Comparison of ENCODE assay signal across 9 cellular contexts in genomic region chr6:129748212-129748900, GRCh38. TPM values are rescaled to one million over a fixed set of nuclear protein-coding genes. Genes with fewer than 3 reads are reported as not detected.
DNase-seq lines count a peak whose midpoint lies in the region; ATAC-seq, FAIRE-seq and TF ChIP-seq lines count a peak whose summit lies in the region.
"Had no signal": no experiment of that assay in that cellular context is flagged by ENCODE, and none has a peak within 500 bp of the region (broad histone marks: within the 10 kb centered on the region; RNA-seq: fewer than 3 reads in every experiment).

No MANE protein-coding gene starts in this region.

- peak overlapping the region; percentile 64 for H3K27ac ChIP-seq in RWPE1
- peak overlapping the region in 1 of 2 donors; percentile 57 for H3K27ac ChIP-seq in liver (ENCODE audit: low read depth in 1 of 2, low read length in 2 of 2)
- H3K27ac ChIP-seq in ascending aorta, result no peak overlapping the region

- peak overlapping the region; percentile 75 for H3K4me3 Mint-ChIP-seq in activated naive CD8-positive, alpha-beta T cell
- peak overlapping the region; percentile 40 for H3K4me3 Mint-ChIP-seq in stimulated activated effector memory CD8-positive, alpha-beta T cell treated with anti-CD3 and anti-CD28 coated beads, Interleukin-12 subunit alpha, Interleukin-12 subunit beta, amount 100 ng/mL, for 72 hours

- peak; percentile 34 for FAIRE-seq in A204.1 (lab: Jason Lieb, UNC)
- FAIRE-seq: G401.6 had no signal

- H3K9ac ChIP-seq in liver (ENCODE audit: low read depth in 1 of 2, low read length in 2 of 2), result peak overlapping the region in 1 of 2 donors; percentile 17

- peak; percentile 37 for TF ChIP-seq CTCF in RWPE1 (conservative IDR thresholded peaks at IDR 0.05; ENCODE audit: low read depth)
- peak; percentile 27 for TF ChIP-seq CTCF in liver (IDR thresholded peaks at IDR 0.05; ENCODE audit: low read depth, low read length, missing input control)
- TF ChIP-seq CTCF in ascending aorta (IDR thresholded peaks at IDR 0.05), result no peak

- POLR2A ChIA-PET in RWPE1 (lab: Yijun Ruan, JAX; ENCODE audit: low non-redundant PET), result interaction anchor here (0.6 kb wide), 1 partner anchor 15 kb away, joined by 3 read pairs; no protein-coding TSS in a partner anchor

- H3K4me1 Mint-ChIP-seq in activated naive CD8-positive, alpha-beta T cell (ENCODE audit: low read depth), result peaks cover 66% of the 10 kb centered on the region
- H3K4me1 Mint-ChIP-seq in stimulated activated effector memory CD8-positive, alpha-beta T cell treated with anti-CD3 and anti-CD28 coated beads, Interleukin-12 subunit alpha, Interleukin-12 subunit beta, amount 100 ng/mL, for 72 hours, result peaks cover 39% of the 10 kb centered on the region

- no peaks in the 10 kb centered on the region for H3K27me3 ChIP-seq in liver (ENCODE audit: control insufficient read depth in 4 of 4, insufficient read depth in 4 of 4, low read length in 3 of 4)
- H3K27me3 ChIP-seq in ascending aorta, result no peaks in the 10 kb centered on the region

- ATAC-seq in GM18909 (IDR thresholded peaks at IDR 0.05; ENCODE audit: poor library complexity, unreplicated experiment) (peak; percentile 91), HG03066 (IDR thresholded peaks at IDR 0.05; ENCODE audit: low read depth, unreplicated experiment) (peak; percentile 80)
- peak; percentile 97 for ATAC-seq in stimulated activated effector memory CD8-positive, alpha-beta T cell treated with anti-CD3 and anti-CD28 coated beads, Interleukin-12 subunit alpha, Interleukin-12 subunit beta, amount 100 ng/mL, for 72 hours

- H3K27me3 Mint-ChIP-seq in activated naive CD8-positive, alpha-beta T cell, result no peaks in the 10 kb centered on the region

- H3K36me3 ChIP-seq in liver (ENCODE audit: control insufficient read depth in 4 of 4, insufficient read depth in 3 of 4, low read depth in 1 of 4, low read length in 3 of 4) (no peaks in the 10 kb centered on the region), ascending aorta (no peaks in the 10 kb centered on the region)

- H3K9me3 ChIP-seq in liver (ENCODE audit: control insufficient read depth in 4 of 4, low read length in 3 of 4) (no peaks in the 10 kb centered on the region), ascending aorta (no peaks in the 10 kb centered on the region)

- peak; percentile 77 for DNase-seq in RWPE1 (ENCODE audit: low spot score)
- DNase-seq in stimulated activated effector memory CD8-positive, alpha-beta T cell treated with anti-CD3 and anti-CD28 coated beads, Interleukin-12 subunit alpha, Interleukin-12 subunit beta, amount 100 ng/mL, for 72 hours (ENCODE audit: low spot score in 2 of 2), result peak; percentile 24 to 79
- DNase-seq in ascending aorta (ENCODE audit: low spot score in 2 of 2), result no peak

- H3K9me3 Mint-ChIP-seq in activated naive CD8-positive, alpha-beta T cell (ENCODE audit: low read depth), result no peaks in the 10 kb centered on the region
- no peaks in the 10 kb centered on the region for H3K9me3 Mint-ChIP-seq in stimulated activated effector memory CD8-positive, alpha-beta T cell treated with anti-CD3 and anti-CD28 coated beads, Interleukin-12 subunit alpha, Interleukin-12 subunit beta, amount 100 ng/mL, for 72 hours

- H3K27ac Mint-ChIP-seq in activated naive CD8-positive, alpha-beta T cell, result peak overlapping the region; percentile 98
- peak overlapping the region; percentile 72 for H3K27ac Mint-ChIP-seq in stimulated activated effector memory CD8-positive, alpha-beta T cell treated with anti-CD3 and anti-CD28 coated beads, Interleukin-12 subunit alpha, Interleukin-12 subunit beta, amount 100 ng/mL, for 72 hours

- no peaks in the 10 kb centered on the region for H3K36me3 Mint-ChIP-seq in activated naive CD8-positive, alpha-beta T cell
- H3K36me3 Mint-ChIP-seq in stimulated activated effector memory CD8-positive, alpha-beta T cell treated with anti-CD3 and anti-CD28 coated beads, Interleukin-12 subunit alpha, Interleukin-12 subunit beta, amount 100 ng/mL, for 72 hours, result no peaks in the 10 kb centered on the region

- no peak for TF ChIP-seq RAD21 in liver (IDR thresholded peaks at IDR 0.05)

- H3K4me1 ChIP-seq in liver (ENCODE audit: control insufficient read depth in 4 of 4, insufficient read depth in 4 of 4, low read length in 3 of 4), result peaks cover 2 to 13% (median 11%) of the 10 kb centered on the region in 4 donors
- H3K4me1 ChIP-seq in ascending aorta, result peaks cover 0 to 15% of the 10 kb centered on the region in 2 donors

- CTCF ChIA-PET in RWPE1 (lab: Yijun Ruan, JAX), result interaction anchor here (0.6 to 1.1 kb wide), 8 partner anchors 10 to 188 kb away, joined by 3 to 4 read pairs (median 3); no protein-coding TSS in a partner anchor

- H3K4me3 ChIP-seq in liver (ENCODE audit: low read depth in 1 of 3, low read length in 3 of 3) (no peak overlapping the region), ascending aorta (no peak overlapping the region)

- 45% methylated on average over 4 of the region's 4 CpGs for WGBS in liver

- intact Hi-C loops in ascending aorta (cut with DNase I), result loop anchor here (5.0 kb wide), 1 partner anchor 66 kb away; no protein-coding TSS in a partner anchor

TF ChIP-seq in liver, 16 proteins besides CTCF, POLR2A, EP300 and RAD21:
- TF ChIP-seq HNF4G (IDR thresholded peaks at IDR 0.05) (no peak), HNF4A (conservative IDR thresholded peaks at IDR 0.05) (peak in 1 of 2 donors; percentile 16)
TF ChIP-seq in liver: peak in this region for 1.

RNA-seq across cellular contexts. Expression of gene ARHGAP18, which starts 38.4 kb away (rescaled TPM):
- total RNA-seq in liver, result 1 to 10 TPM; 3.1 to 8.0 TPM
- 1 to 10 TPM; 1.6 to 2.9 TPM for polyA plus RNA-seq in liver
- total RNA-seq in ascending aorta, result 10.7 TPM

Comparison
In these comparisons a context has a peak if more than half of its experiments do, and no peak if none do; other contexts are left out.
1. DNase-seq: peak in RWPE1 (single experiment) and stimulated activated effector memory CD8-positive, alpha-beta T cell treated with anti-CD3 and anti-CD28 coated beads, Interleukin-12 subunit alpha, Interleukin-12 subunit beta, amount 100 ng/mL, for 72 hours (2 of 2); none in ascending aorta (0 of 2).
2. CTCF ChIP-seq: peak in RWPE1 (single experiment) and liver (single experiment); none in ascending aorta (0 of 3).
3. Peak in every context shown above with its lines, with median percentiles within 50 percentile points of each other: ATAC-seq.